In genomic region chr1:31183126-31183525, GRCh38 we compare ENCODE assay signal across 23 cellular contexts. TPM values are rescaled to one million over a fixed set of nuclear protein-coding genes. Genes with fewer than 3 reads are reported as not detected.
"Had no signal": no experiment of that assay in that cellular context is flagged by ENCODE, and none has a peak within 500 bp of the region (broad histone marks: within the 10 kb centered on the region; RNA-seq: fewer than 3 reads in every experiment).

No MANE protein-coding gene starts in this region.

- DNase-seq: activated CD4-positive, alpha-beta T cell treated with anti-CD3 and anti-CD28 coated beads, Interleukin-2, amount 50 U/mL, for 1 hour; activated CD8-positive, alpha-beta T cell treated with anti-CD3 and anti-CD28 coated beads for 36 hours; activated T-cell treated with anti-CD3 and anti-CD28 coated beads, Interleukin-2, amount 50 U/mL, for 48 hours; effector memory CD4-positive, alpha-beta T cell; immature natural killer cell; kidney; stimulated activated CD4-positive, alpha-beta T cell treated with anti-CD3 and anti-CD28 coated beads, Interleukin-15, amount 100 ng/mL, for 24 hours; stimulated activated CD4-positive, alpha-beta T cell treated with anti-CD3 and anti-CD28 coated beads, Interleukin-2, amount 100 ng/mL, for 24 hours; T-helper 17 cell had no signal

- H3K9me3 Mint-ChIP-seq: activated B cell treated with CpG ODN at 0.5 μM for 24 hours; activated CD8-positive, alpha-beta T cell treated with anti-CD3 and anti-CD28 coated beads for 36 hours; activated naive CD4-positive, alpha-beta T cell treated with anti-CD3 and anti-CD28 coated beads, Interleukin-2, amount 50 U/mL, for 72 hours; immature natural killer cell; memory B cell; natural killer cell treated with Interleukin-12 subunit alpha and Interleukin-12 subunit beta and Interleukin-15 and Interleukin-18, amount 100 ng/mL, for 72 hours had no signal

- H3K27me3 Mint-ChIP-seq: brain had no signal

- H3K27ac Mint-ChIP-seq: activated B cell treated with CpG ODN at 0.5 μM for 24 hours; activated CD8-positive, alpha-beta T cell treated with anti-CD3 and anti-CD28 coated beads for 36 hours; activated naive CD4-positive, alpha-beta T cell treated with anti-CD3 and anti-CD28 coated beads, Interleukin-2, amount 50 U/mL, for 72 hours; brain; immature natural killer cell; memory B cell; natural killer cell treated with Interleukin-12 subunit alpha and Interleukin-12 subunit beta and Interleukin-15 and Interleukin-18, amount 100 ng/mL, for 72 hours; T-helper 17 cell had no signal

- H3K27ac ChIP-seq: ascending aorta, coronary artery, gastroesophageal sphincter, suprapubic skin, tibial artery had no signal

- H3K4me3 Mint-ChIP-seq: activated B cell treated with CpG ODN at 0.5 μM for 24 hours; activated CD8-positive, alpha-beta T cell treated with anti-CD3 and anti-CD28 coated beads for 36 hours; brain; memory B cell; natural killer cell treated with Interleukin-12 subunit alpha and Interleukin-12 subunit beta and Interleukin-15 and Interleukin-18, amount 100 ng/mL, for 72 hours had no signal

- ATAC-seq: natural killer cell treated with Interleukin-12 subunit alpha and Interleukin-12 subunit beta and Interleukin-15 and Interleukin-18, amount 100 ng/mL, for 72 hours had no signal

- H3K27me3 ChIP-seq: adrenal gland, ascending aorta, dorsolateral prefrontal cortex had no signal

- H3K36me3 ChIP-seq: adrenal gland, ascending aorta, gastroesophageal sphincter, suprapubic skin, tibial artery had no signal

- H3K4me3 ChIP-seq: ascending aorta, gastroesophageal sphincter, tibial artery had no signal

- H3K9me3 ChIP-seq: adrenal gland, ascending aorta, gastroesophageal sphincter, suprapubic skin, tibial artery had no signal

- H3K36me3 Mint-ChIP-seq: immature natural killer cell; memory B cell; natural killer cell treated with Interleukin-12 subunit alpha and Interleukin-12 subunit beta and Interleukin-15 and Interleukin-18, amount 100 ng/mL, for 72 hours had no signal

RNA-seq across cellular contexts. Expression of gene NKAIN1, which starts 56.6 kb away (rescaled TPM):
- total RNA-seq: activated B cell treated with CpG ODN at 0.5 μM for 24 hours; activated CD8-positive, alpha-beta T cell treated with anti-CD3 and anti-CD28 coated beads for 36 hours; activated naive CD4-positive, alpha-beta T cell treated with anti-CD3 and anti-CD28 coated beads, Interleukin-2, amount 50 U/mL, for 72 hours; ascending aorta; gastroesophageal sphincter; natural killer cell treated with Interleukin-12 subunit alpha and Interleukin-12 subunit beta and Interleukin-15 and Interleukin-18, amount 100 ng/mL, for 72 hours; omental fat pad; right cardiac atrium; T-helper 17 cell had no signal
